Comparison of ENCODE assay signal across 8 cellular contexts in the genomic region with DNA sequence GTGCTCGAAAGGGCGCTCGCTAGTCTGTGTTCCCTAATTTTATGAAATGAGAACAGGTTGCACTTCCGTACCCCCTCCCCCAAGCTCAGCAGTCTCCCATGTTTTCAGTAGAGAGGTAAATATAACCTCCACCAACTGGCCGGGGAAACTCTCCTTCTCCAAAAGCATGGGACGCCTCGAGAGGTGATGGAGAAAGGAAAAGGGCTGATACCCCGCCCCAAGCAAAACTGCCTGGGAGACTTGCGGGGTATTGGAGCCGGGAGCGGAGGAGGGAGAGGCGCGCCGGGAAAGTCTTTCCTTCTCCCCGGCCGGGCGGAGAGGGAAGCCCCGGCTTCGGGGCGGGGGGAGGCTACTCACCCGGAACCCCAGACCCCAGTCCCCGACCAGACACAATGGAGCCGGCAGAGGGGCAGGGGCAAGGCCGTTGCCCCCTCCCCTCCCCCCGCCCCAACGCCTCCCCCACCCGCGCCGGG. TPM values are rescaled to one million over a fixed set of nuclear protein-coding genes. Genes with fewer than 3 reads are reported as not detected.
A peak's percentile ranks its signal among the peaks of the same experiment; 100 is the strongest.
DNase-seq lines count a peak whose midpoint lies in the region; ATAC-seq, FAIRE-seq and TF ChIP-seq lines count a peak whose summit lies in the region.

No MANE protein-coding gene starts in this region.

- H3K79me2 ChIP-seq in mammary epithelial cell (ENCODE audit: insufficient read depth, low read length), result peaks cover 54% of the 10 kb centered on the region

- peak overlapping the region; percentile 95 for H3K4me3 ChIP-seq in BE2C (ENCODE audit: low read depth, low read length)
- H3K4me3 ChIP-seq in mammary epithelial cell (replicated peaks in 1 of 3; ENCODE audit: insufficient read depth in 1 of 3, low read depth in 2 of 3, low read length in 3 of 3), result peak overlapping the region; percentile 74 to 99 (median 85)
- peak overlapping the region; percentile 67 to 89 for H3K4me3 ChIP-seq in kidney (ENCODE audit: low read length in 2 of 2)

- WGBS in mammary epithelial cell (ENCODE audit: low coverage, missing lambda C conversion rate), result 1% methylated on average over 8 of the region's 29 CpGs

- ATAC-seq in GM19023 (IDR thresholded peaks at IDR 0.05; ENCODE audit: unreplicated experiment), result peak; percentile 2
- peak; percentile 25 for ATAC-seq in HG03354 (IDR thresholded peaks at IDR 0.05; ENCODE audit: poor library complexity, severe bottlenecking, unreplicated experiment)

- peak overlapping the region; percentile 82 for H3K9ac ChIP-seq in mammary epithelial cell (ENCODE audit: insufficient read depth, low read length)
- peak overlapping the region in 1 of 2 donors; percentile 59 for H3K9ac ChIP-seq in kidney (ENCODE audit: low read length in 2 of 2)

- no peaks in the 10 kb centered on the region; the same call in 1 of the 2 replicates for H3K4me1 ChIP-seq in BE2C
- H3K4me1 ChIP-seq in mammary epithelial cell (ENCODE audit: insufficient read depth, low read length), result peaks cover 18% of the 10 kb centered on the region
- peaks cover 4 to 14% of the 10 kb centered on the region in 2 donors for H3K4me1 ChIP-seq in kidney (ENCODE audit: control insufficient read depth in 1 of 2, insufficient read depth in 1 of 2, low read depth in 1 of 2, low read length in 2 of 2)

- CTCF ChIA-PET in mammary epithelial cell (lab: Charles Lee; ENCODE audit: low non-redundant PET), result no interaction called here

- no peaks in the 10 kb centered on the region for H4K20me1 ChIP-seq in mammary epithelial cell (ENCODE audit: insufficient read depth, low read length)

- H3K27me3 ChIP-seq in BE2C (no peaks in the 10 kb centered on the region), mammary epithelial cell (ENCODE audit: insufficient read depth, low read length) (no peaks in the 10 kb centered on the region)

- dilution Hi-C loops in mammary epithelial cell (cut with HindIII; ENCODE audit: low sequenced_read_pairs), result no loop called here

- no TSS peak for BruUV-seq in mammary epithelial cell (replicated peaks; lab: Mats Ljungman, UMichigan)

- DNase-seq in BE2C (peak; percentile 43), RPMI8226 (peak; percentile 67), mammary epithelial cell (peak; percentile 26), kidney (no peak), NCI-H187 treated with DMSO at 0.1 percent for 48 hours (lab: John Stamatoyannopoulos, UW) (no peak)
- DNase-seq in stimulated activated CD4-positive, alpha-beta T cell treated with anti-CD3 and anti-CD28 coated beads, Interleukin-4, amount 100 ng/mL, for 1 hour, result peak; percentile 11

- peak overlapping the region; percentile 88 for H2AFZ ChIP-seq in mammary epithelial cell (ENCODE audit: low read depth, low read length)

- TF ChIP-seq CTCF in BE2C (IDR thresholded peaks at IDR 0.05; ENCODE audit: low read depth, low read length) (no peak), mammary epithelial cell (conservative IDR thresholded peaks at IDR 0.05 in 1 of 2, IDR thresholded peaks at IDR 0.05 in 1 of 2; ENCODE audit: extremely low read depth in 1 of 2, insufficient read depth in 1 of 2, low read depth in 1 of 2, low read length in 2 of 2) (no peak), kidney (IDR thresholded peaks at IDR 0.05; ENCODE audit: borderline replicate concordance, extremely low read depth, insufficient read depth) (no peak)

- H3K36me3 ChIP-seq in BE2C (no peaks in the 10 kb centered on the region; the same call in 1 of the 2 replicates), mammary epithelial cell (ENCODE audit: insufficient read depth, low read length) (no peaks in the 10 kb centered on the region), kidney (ENCODE audit: control insufficient read depth in 1 of 2, insufficient read depth in 2 of 2, low read length in 2 of 2) (no peaks in the 10 kb centered on the region)

- intact Hi-C loops in mammary epithelial cell (cut with micrococcal nuclease) (no loop called here), kidney (cut with DNase I) (no loop called here)

- no peak for FAIRE-seq in kidney (lab: Jason Lieb, UNC)

- in situ Hi-C loops in mammary epithelial cell (cut with MboI; ENCODE audit: low sequenced_read_pairs in 2 of 2), result no loop called here

- no peaks in the 10 kb centered on the region for H3K9me3 ChIP-seq in BE2C
- H3K9me3 ChIP-seq in mammary epithelial cell (replicated peaks; ENCODE audit: insufficient read depth, low read length), result no peaks in the 10 kb centered on the region
- no peaks in the 10 kb centered on the region for H3K9me3 ChIP-seq in kidney (ENCODE audit: control insufficient read depth in 1 of 2, low read length in 2 of 2)

- peak overlapping the region; percentile 49 for H3K27ac ChIP-seq in mammary epithelial cell (ENCODE audit: insufficient read depth, low read depth, low read length)
- H3K27ac ChIP-seq in kidney (ENCODE audit: low read depth in 2 of 2, low read length in 2 of 2), result peak overlapping the region in 1 of 2 donors; percentile 23

- peak overlapping the region; percentile 89 for H3K4me2 ChIP-seq in mammary epithelial cell (ENCODE audit: insufficient read depth, low read depth, low read length)

RNA-seq across cellular contexts. Expression of gene DCUN1D1, which starts 0.6 kb away (rescaled TPM):
- 9.4 TPM for polyA plus RNA-seq in BE2C (2012; ENCODE audit: insufficient read depth, insufficient read length, low read depth)
- total RNA-seq in mammary epithelial cell (10 to 100 TPM; 33.3 to 40.7 TPM), kidney (47.9 TPM)
- polyA plus RNA-seq in mammary epithelial cell (10.9 TPM), kidney (ENCODE audit: insufficient read depth, low read depth, low replicate concordance) (14.2 TPM)
- polyA minus RNA-seq in mammary epithelial cell, result 25.5 TPM

Comparison
In these comparisons a context has a peak if more than half of its experiments do, and no peak if none do; other contexts are left out.
1. DNase-seq: peak in BE2C (single experiment), RPMI8226 (single experiment), mammary epithelial cell (single experiment) and stimulated activated CD4-positive, alpha-beta T cell treated with anti-CD3 and anti-CD28 coated beads, Interleukin-4, amount 100 ng/mL, for 1 hour (single experiment); none in kidney (single experiment) and NCI-H187 treated with DMSO at 0.1 percent for 48 hours (single experiment).
2. Peak in every context shown above with its lines, with median percentiles within 50 percentile points of each other: H3K4me3 ChIP-seq.